Comparison of ENCODE assay signal across 20 cellular contexts in genomic region chr16:71933017-71933416, GRCh38.
"Had no signal": no experiment of that assay in that cellular context is flagged by ENCODE, and none has a peak within 500 bp of the region (broad histone marks: within the 10 kb centered on the region; RNA-seq: fewer than 3 reads in every experiment).

No MANE protein-coding gene starts in this region.

- H3K9me3 ChIP-seq: neutrophil, pancreas, tibial nerve had no signal

- H3K27me3 ChIP-seq: neutrophil, pancreas, tibial nerve had no signal

- DNase-seq: activated CD4-positive, alpha-beta T cell treated with anti-CD3 and anti-CD28 coated beads, Interleukin-2, amount 50 U/mL, for 4 hours; activated CD4-positive, CD25-positive, alpha-beta regulatory T cell treated with anti-CD3 and anti-CD28 coated beads, Interleukin-2, amount 50 U/mL, for 72 hours; activated effector memory CD4-positive, alpha-beta T cell treated with Interleukin-2 at 50 U/mL for 16 hours; activated naive CD4-positive, alpha-beta T cell treated with anti-CD3 and anti-CD28 coated beads, Interleukin-2, amount 50 U/mL, for 16 hours; activated T-cell treated with anti-CD3 and anti-CD28 coated beads, Interleukin-2, amount 50 U/mL, for 48 hours; aorta; cerebellar nuclear complex; cortex of kidney; kidney; midbrain; pancreas; stimulated activated CD4-positive, alpha-beta T cell treated with anti-CD3 and anti-CD28 coated beads, Interleukin-2, amount 100 ng/mL, for 24 hours; T-helper 1 cell had no signal

- H3K9me3 Mint-ChIP-seq: stimulated activated naive CD8-positive, alpha-beta T cell treated with anti-CD3 and anti-CD28 coated beads, Interleukin-15, Interleukin-2, amounts not matched to agents 100 ng/mL and 50 ng/mL, for 24 hours had no signal

- FAIRE-seq: frontal cortex, kidney, pancreas, urothelium cell line had no signal

- ATAC-seq: left lobe of liver, pancreas had no signal

- H3K4me3 Mint-ChIP-seq: stimulated activated naive CD8-positive, alpha-beta T cell treated with anti-CD3 and anti-CD28 coated beads, Interleukin-15, Interleukin-2, amounts not matched to agents 100 ng/mL and 50 ng/mL, for 24 hours had no signal

- H3K27ac Mint-ChIP-seq: stimulated activated naive CD8-positive, alpha-beta T cell treated with anti-CD3 and anti-CD28 coated beads, Interleukin-15, Interleukin-2, amounts not matched to agents 100 ng/mL and 50 ng/mL, for 24 hours had no signal

- H3K27me3 Mint-ChIP-seq: stimulated activated naive CD8-positive, alpha-beta T cell treated with anti-CD3 and anti-CD28 coated beads, Interleukin-15, Interleukin-2, amounts not matched to agents 100 ng/mL and 50 ng/mL, for 24 hours had no signal

- H3K4me3 ChIP-seq: lung, pancreas, tibial nerve had no signal

- H3K27ac ChIP-seq: pancreas, tibial nerve had no signal
